ENCODE assay signal across 8 cellular contexts in genomic region chr15:51970981-51971352, GRCh38. TPM values are rescaled to one million over a fixed set of nuclear protein-coding genes. Genes with fewer than 3 reads are reported as not detected.
DNase-seq lines count a peak whose midpoint lies in the region; ATAC-seq and TF ChIP-seq lines count a peak whose summit lies in the region.

No MANE protein-coding gene starts in this region.

- intact Hi-C loops in right cardiac atrium (cut with DNase I): loop anchor here in 2 of 4 donors (10.0 kb wide), 1 partner anchor 104 kb away; no protein-coding TSS in a partner anchor

- peak overlapping the region; percentile 99 for H3K4me3 Mint-ChIP-seq in T-helper 17 cell

- H3K4me3 ChIP-seq in right cardiac atrium (ENCODE audit: low read length): peak overlapping the region; percentile 67

- H3K27ac Mint-ChIP-seq in T-helper 17 cell: peak overlapping the region; percentile 100

- H3K27me3 ChIP-seq in right cardiac atrium (ENCODE audit: control insufficient read depth, insufficient read depth): no peaks in the 10 kb centered on the region

- peaks cover 20% of the 10 kb centered on the region for H3K4me1 Mint-ChIP-seq in T-helper 17 cell

- H3K36me3 Mint-ChIP-seq in T-helper 17 cell (ENCODE audit: low read depth): peaks cover 8% of the 10 kb centered on the region

- no peaks in the 10 kb centered on the region for H3K27me3 Mint-ChIP-seq in T-helper 17 cell

- H3K9me3 ChIP-seq in T-helper 17 cell (ENCODE audit: control insufficient read depth, low read length, poor library complexity, severe bottlenecking) (peaks cover 4% of the 10 kb centered on the region), right cardiac atrium (ENCODE audit: control insufficient read depth, low read length) (no peaks in the 10 kb centered on the region)

- ATAC-seq in GM18505 (IDR thresholded peaks at IDR 0.05; ENCODE audit: unreplicated experiment) (peak; percentile 6), HG02642 (IDR thresholded peaks at IDR 0.05; ENCODE audit: poor library complexity, unreplicated experiment) (peak; percentile 19), T-helper 17 cell (no peak), right cardiac atrium (no peak), HG03571 (IDR thresholded peaks at IDR 0.05; ENCODE audit: unreplicated experiment) (no peak)

- no peaks in the 10 kb centered on the region for H3K4me1 ChIP-seq in right cardiac atrium (ENCODE audit: control insufficient read depth, insufficient read depth, low read length)

- H3K27ac ChIP-seq in right cardiac atrium (ENCODE audit: low read length): peak overlapping the region; percentile 91

- WGBS in right cardiac atrium: 1% methylated on average over 6 of the region's 6 CpGs

- DNase-seq in T-helper 17 cell (no peak), right cardiac atrium (no peak), smooth muscle cell of the brain vasculature (ENCODE audit: low read depth, low spot score) (peak; percentile 2), T1000 (lab: John Stamatoyannopoulos, UW) (no peak), NCI-H1694 treated with DMSO at 0.1 percent for 48 hours (lab: John Stamatoyannopoulos, UW) (no peak)

- no peak for TF ChIP-seq POLR2A in GM18505 (IDR thresholded peaks at IDR 0.05; ENCODE audit: borderline replicate concordance, extremely low read depth, insufficient read depth, insufficient read length)

RNA-seq across cellular contexts. Expression of gene LEO1, which starts 0.6 kb away (rescaled TPM):
- 1 to 10 TPM; 8.8 to 9.4 TPM for total RNA-seq in T-helper 17 cell
- 10 to 100 TPM in 3 of 4 donors, 1 to 10 TPM in 1; 7.9 to 11.8 (median 10.7) TPM for total RNA-seq in right cardiac atrium
- polyA plus RNA-seq in right cardiac atrium: 11.4 TPM

RNA-seq across cellular contexts. Expression of gene MAPK6, which starts 48.1 kb away (rescaled TPM):
- total RNA-seq in T-helper 17 cell (10 to 100 TPM; 36.8 to 45.6 TPM), right cardiac atrium (10 to 100 TPM; 18.4 to 22.3 (median 19.6) TPM)
- 6.1 TPM for polyA plus RNA-seq in right cardiac atrium

Comparison
In these comparisons a context has a peak if more than half of its experiments do, and no peak if none do; other contexts are left out.
1. ATAC-seq: peak in GM18505 (single experiment) and HG02642 (single experiment); none in T-helper 17 cell (single experiment), right cardiac atrium (0 of 2) and HG03571 (single experiment).